1 cellular context compared by ENCODE assay signal in the genomic region with DNA sequence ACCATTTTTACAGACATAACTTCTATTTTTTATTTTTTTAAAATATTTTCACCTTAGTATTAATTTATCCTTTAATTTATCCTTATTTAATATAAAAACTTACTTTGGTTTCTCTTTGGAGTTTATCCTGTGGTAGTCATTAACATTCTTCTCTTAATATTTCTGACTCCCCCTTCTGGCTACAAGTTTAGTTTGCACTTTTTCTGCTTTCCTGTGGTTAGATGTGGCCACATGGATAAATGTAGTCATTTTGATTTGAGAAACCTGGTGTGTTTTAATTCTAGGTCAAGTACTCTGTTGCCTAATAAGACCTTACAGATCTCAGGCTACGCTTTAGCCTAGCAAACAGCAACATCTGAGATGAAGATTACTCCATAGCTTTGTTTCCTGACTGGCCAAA.
TF ChIP-seq lines count a peak whose summit lies in the region.

No MANE protein-coding gene starts in this region.

TF ChIP-seq in HEK293T, 16 proteins besides CTCF, POLR2A, EP300 and RAD21 (continued from another document):
- TF ChIP-seq FOXK2 (IDR thresholded peaks at IDR 0.05) (no peak), L3MBTL2 (conservative IDR thresholded peaks at IDR 0.05) (no peak), FOXA1 (IDR thresholded peaks at IDR 0.05) (no peak)
- TF ChIP-seq, protein P1, sequence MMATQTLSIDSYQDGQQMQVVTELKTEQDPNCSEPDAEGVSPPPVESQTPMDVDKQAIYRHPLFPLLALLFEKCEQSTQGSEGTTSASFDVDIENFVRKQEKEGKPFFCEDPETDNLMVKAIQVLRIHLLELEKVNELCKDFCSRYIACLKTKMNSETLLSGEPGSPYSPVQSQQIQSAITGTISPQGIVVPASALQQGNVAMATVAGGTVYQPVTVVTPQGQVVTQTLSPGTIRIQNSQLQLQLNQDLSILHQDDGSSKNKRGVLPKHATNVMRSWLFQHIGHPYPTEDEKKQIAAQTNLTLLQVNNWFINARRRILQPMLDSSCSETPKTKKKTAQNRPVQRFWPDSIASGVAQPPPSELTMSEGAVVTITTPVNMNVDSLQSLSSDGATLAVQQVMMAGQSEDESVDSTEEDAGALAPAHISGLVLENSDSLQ (IDR thresholded peaks at IDR 0.05): no peak
